9 cellular contexts compared by ENCODE assay signal in the genomic region with DNA sequence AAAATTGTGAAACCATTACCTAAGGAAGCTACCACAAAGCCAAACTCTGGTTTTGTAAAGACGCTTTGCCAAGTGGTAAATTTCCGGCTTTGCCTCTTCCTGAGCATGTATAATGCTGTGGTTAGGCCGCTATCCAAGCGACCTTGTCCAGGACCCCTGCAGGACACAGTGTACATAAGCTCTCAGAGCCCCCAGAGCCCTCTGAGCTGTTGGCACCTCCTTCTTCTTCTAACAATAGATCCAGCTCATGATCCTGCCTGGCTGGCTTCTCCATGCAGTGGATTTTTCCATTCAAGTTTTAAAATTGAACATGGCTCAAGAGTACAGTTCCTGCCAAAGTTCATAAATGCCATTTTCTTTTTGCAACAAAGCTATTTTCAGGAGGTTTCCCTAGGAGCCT.
DNase-seq lines count a peak whose midpoint lies in the region; ATAC-seq and TF ChIP-seq lines count a peak whose summit lies in the region.
"Had no signal": no experiment of that assay in that cellular context is flagged by ENCODE, and none has a peak within 500 bp of the region (broad histone marks: within the 10 kb centered on the region; RNA-seq: fewer than 3 reads in every experiment).

No MANE protein-coding gene starts in this region.

- H4K20me1 ChIP-seq in fibroblast of lung (ENCODE audit: control insufficient read depth, extremely low read depth, insufficient read depth, low read length), result no peaks in the 10 kb centered on the region

- no peak overlapping the region for H3K9ac ChIP-seq in fibroblast of lung (ENCODE audit: insufficient read depth, low read length)

- TF ChIP-seq CTCF in fibroblast of lung (conservative IDR thresholded peaks at IDR 0.05 in 1 of 2, IDR thresholded peaks at IDR 0.05 in 1 of 2; ENCODE audit: low read depth in 1 of 2, low read length in 2 of 2), result no peak

- peak overlapping the region; percentile 29 for H3K27ac ChIP-seq in fibroblast of lung (ENCODE audit: insufficient read depth, low read length)

- intact Hi-C loops in posterior vena cava (cut with DNase I), result no loop called here

- DNase-seq in Ammon's horn (ENCODE audit: low spot score) (peak; percentile 51), RPMI8226 (peak; percentile 71), fibroblast of lung (ENCODE audit: low read depth in 2 of 2) (peak; percentile 88 to 93), posterior vena cava (ENCODE audit: low spot score) (peak; percentile 83), NCI-H187 treated with DMSO at 0.1 percent for 48 hours (lab: John Stamatoyannopoulos, UW) (no peak), cerebellar nuclear complex (lab: John Stamatoyannopoulos, UW) (no peak), putamen (ENCODE audit: low spot score) (no peak)
- DNase-seq: stimulated activated CD4-positive, alpha-beta T cell treated with anti-CD3 and anti-CD28 coated beads, Interleukin-2, amount 100 ng/mL, for 24 hours had no signal

- H3K79me2 ChIP-seq in fibroblast of lung (ENCODE audit: control insufficient read depth, insufficient read depth, low read length), result no peaks in the 10 kb centered on the region

- no peak overlapping the region for H3K4me3 ChIP-seq in fibroblast of lung (replicated peaks in 1 of 4; ENCODE audit: control extremely low read depth in 1 of 4, insufficient read depth in 1 of 4, low read depth in 3 of 4, low read length in 4 of 4)

- no peaks in the 10 kb centered on the region for H3K36me3 ChIP-seq in fibroblast of lung (ENCODE audit: control insufficient read depth, insufficient read depth, low read length)

- no peaks in the 10 kb centered on the region for H3K27me3 ChIP-seq in fibroblast of lung (ENCODE audit: control insufficient read depth, insufficient read depth, low read length)

- no peak for ATAC-seq in GM18519 (IDR thresholded peaks at IDR 0.05; ENCODE audit: low FRiP score, unreplicated experiment)

- H3K4me2 ChIP-seq in fibroblast of lung (ENCODE audit: extremely low read depth, insufficient read depth, low read length), result peak overlapping the region; percentile 34

- H3K9me3 ChIP-seq in fibroblast of lung (ENCODE audit: control insufficient read depth, insufficient read depth, low read depth, low read length), result no peaks in the 10 kb centered on the region

- peaks cover 3% of the 10 kb centered on the region for H3K4me1 ChIP-seq in fibroblast of lung (ENCODE audit: control insufficient read depth, extremely low read depth, insufficient read depth, low read length)

- no peak overlapping the region for H2AFZ ChIP-seq in fibroblast of lung (ENCODE audit: low read length)

Comparison
In these comparisons a context has a peak if more than half of its experiments do, and no peak if none do; other contexts are left out.
1. DNase-seq: peak in Ammon's horn (single experiment), RPMI8226 (single experiment), fibroblast of lung (2 of 2) and posterior vena cava (single experiment); none in NCI-H187 treated with DMSO at 0.1 percent for 48 hours (single experiment), cerebellar nuclear complex (0 of 2) and putamen (single experiment).